1 cellular context compared by ENCODE assay signal in genomic region chr2:109632158-109632789, GRCh38.
TF ChIP-seq lines count a peak whose summit lies in the region.

No MANE protein-coding gene starts in this region.

TF ChIP-seq in HepG2, 621 proteins besides CTCF, POLR2A, EP300 and RAD21 (continued from another document and continues in another):
- TF ChIP-seq ARID5B (CRISPR knock-in tag; IDR thresholded peaks at IDR 0.05) (peak; percentile 92), GZF1 (CRISPR knock-in tag; IDR thresholded peaks at IDR 0.05) (no peak; the same call in 1 of the 2 replicates), ZEB1 (IDR thresholded peaks at IDR 0.05; ENCODE audit: insufficient replicate concordance, low read depth) (peak; percentile 29), ZNF691 (CRISPR knock-in tag; IDR thresholded peaks at IDR 0.05; ENCODE audit: borderline replicate concordance, low read depth) (peak; percentile 90), MEIS1 (CRISPR knock-in tag; IDR thresholded peaks at IDR 0.05; ENCODE audit: borderline replicate concordance) (peak; percentile 92), TBL1XR1 (IDR thresholded peaks at IDR 0.05; ENCODE audit: borderline replicate concordance, low read length, partially characterized antibody) (no peak), NFKBIZ (CRISPR knock-in tag; IDR thresholded peaks at IDR 0.05) (peak; percentile 84), U2AF2 (IDR thresholded peaks at IDR 0.05; ENCODE audit: low read depth, low read length) (no peak), ZNF839 (CRISPR knock-in tag; IDR thresholded peaks at IDR 0.05; ENCODE audit: borderline replicate concordance) (no peak), ZNF333 (CRISPR knock-in tag; IDR thresholded peaks at IDR 0.05; ENCODE audit: borderline replicate concordance) (no peak), SIN3A (IDR thresholded peaks at IDR 0.05; ENCODE audit: borderline replicate concordance, low read depth, low read length) (peak; percentile 53; the same call in 1 of the 2 replicates), TBX2 (CRISPR knock-in tag; IDR thresholded peaks at IDR 0.05; ENCODE audit: borderline replicate concordance) (peak; percentile 41; the same call in 1 of the 2 replicates), FOXP4 (CRISPR knock-in tag; IDR thresholded peaks at IDR 0.05) (peak; percentile 76; the same call in 1 of the 2 replicates), ZNF343 (CRISPR knock-in tag; IDR thresholded peaks at IDR 0.05) (0 out of 2 replicates have a peak, but pooled peaks have one; percentile 40), RNF219 (CRISPR knock-in tag; IDR thresholded peaks at IDR 0.05) (no peak), ZNF790 (CRISPR knock-in tag; IDR thresholded peaks at IDR 0.05; ENCODE audit: borderline replicate concordance) (no peak), FOSL2 (CRISPR knock-in tag; IDR thresholded peaks at IDR 0.05) (peak; percentile 75), SP5 (CRISPR knock-in tag; IDR thresholded peaks at IDR 0.05; ENCODE audit: borderline replicate concordance, low read depth) (peak; percentile 46; the same call in 1 of the 2 replicates), NR2F6 (IDR thresholded peaks at IDR 0.05) (peak; percentile 84), NR2F6 (CRISPR knock-in tag; IDR thresholded peaks at IDR 0.05) (peak; percentile 92), GLI4 (CRISPR knock-in tag; IDR thresholded peaks at IDR 0.05; ENCODE audit: borderline replicate concordance) (no peak), HNF1A (IDR thresholded peaks at IDR 0.05; ENCODE audit: low read depth) (peak; percentile 53; the same call in 1 of the 2 replicates), HNF1A (CRISPR knock-in tag; IDR thresholded peaks at IDR 0.05; ENCODE audit: borderline replicate concordance) (no peak; the same call in 1 of the 2 replicates), ZBTB14 (CRISPR knock-in tag; IDR thresholded peaks at IDR 0.05) (no peak), MAFG (CRISPR knock-in tag; IDR thresholded peaks at IDR 0.05) (no peak), HNRNPH1 (optimal IDR thresholded peaks at IDR 0.05; ENCODE audit: low read depth, low read length) (no peak), ZNF589 (CRISPR knock-in tag; conservative IDR thresholded peaks at IDR 0.05) (no peak), ZNF878 (CRISPR knock-in tag; IDR thresholded peaks at IDR 0.05) (no peak; the same call in 1 of the 2 replicates), TOPORS (CRISPR knock-in tag; IDR thresholded peaks at IDR 0.05) (no peak), TSC22D2 (CRISPR knock-in tag; IDR thresholded peaks at IDR 0.05; ENCODE audit: borderline replicate concordance) (peak; percentile 55), HBP1 (CRISPR knock-in tag; IDR thresholded peaks at IDR 0.05; ENCODE audit: low read depth) (no peak; the same call in 1 of the 2 replicates), BATF2 (CRISPR knock-in tag; IDR thresholded peaks at IDR 0.05) (no peak), IKZF4 (CRISPR knock-in tag; IDR thresholded peaks at IDR 0.05; ENCODE audit: borderline replicate concordance, low read depth, not compliant biosample characterization) (no peak), ZNF572 (CRISPR knock-in tag; IDR thresholded peaks at IDR 0.05) (no peak), NFAT5 (CRISPR knock-in tag; IDR thresholded peaks at IDR 0.05) (no peak)
